Comparison of ENCODE assay signal across 8 cellular contexts in the genomic region with DNA sequence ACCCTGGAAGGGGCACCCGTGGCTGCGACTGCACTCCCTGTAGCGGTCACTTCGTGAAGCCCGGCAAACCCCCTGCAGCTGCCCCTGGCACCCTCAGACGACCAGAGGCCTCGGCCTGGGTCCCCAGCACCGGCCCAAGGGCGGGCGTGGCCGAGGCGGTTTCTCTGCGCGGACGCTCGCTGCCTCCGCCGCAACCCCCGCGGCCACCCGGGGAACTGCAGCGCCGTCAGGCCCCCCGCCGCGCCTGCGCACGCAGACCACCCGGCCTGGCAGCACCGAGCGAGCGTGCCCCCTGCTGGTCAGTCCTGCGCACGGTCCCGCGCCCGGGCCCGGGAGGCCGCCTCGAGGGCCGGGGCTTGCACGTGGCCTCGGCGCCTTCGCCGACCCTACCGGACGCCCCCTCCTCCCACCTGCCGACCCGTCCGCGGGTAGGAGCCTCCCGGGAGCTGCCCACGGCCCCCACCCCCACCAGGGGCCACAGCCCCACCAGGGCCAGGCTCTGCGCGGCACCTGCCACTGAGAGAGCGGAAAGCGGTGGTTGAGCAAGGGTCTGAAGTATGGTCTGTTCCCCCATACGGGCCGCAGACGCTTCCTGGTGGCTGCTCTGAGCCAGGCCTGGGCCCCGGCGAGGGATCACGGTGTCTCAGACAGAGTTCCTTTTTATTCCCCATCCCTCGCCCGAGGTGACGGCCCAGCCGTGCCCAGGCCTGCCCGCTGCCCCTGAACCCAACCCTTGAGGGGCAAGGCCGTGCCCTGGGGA. TPM values are rescaled to one million over a fixed set of nuclear protein-coding genes. Genes with fewer than 3 reads are reported as not detected.
DNase-seq lines count a peak whose midpoint lies in the region; ATAC-seq lines count a peak whose summit lies in the region.

No MANE protein-coding gene starts in this region.

- ATAC-seq in GM18861 (IDR thresholded peaks at IDR 0.05; ENCODE audit: unreplicated experiment) (peak; percentile 83), HG03108 (IDR thresholded peaks at IDR 0.05; ENCODE audit: unreplicated experiment) (peak; percentile 80), left colon (peak; percentile 88)

- DNase-seq in AG08395 (ENCODE audit: low spot score) (peak; percentile 98), NCI-H2196 treated with DMSO at 0.1 percent for 48 hours (lab: John Stamatoyannopoulos, UW; ENCODE audit: unreplicated experiment) (peak; percentile 80), cerebellum (ENCODE audit: low spot score) (peak; percentile 83), left colon (peak; percentile 77 to 92)
- peak; percentile 99 for DNase-seq in activated CD4-positive, CD25-positive, alpha-beta regulatory T cell treated with anti-CD3 and anti-CD28 coated beads, Interleukin-2, amount 50 U/mL, for 72 hours
- DNase-seq in stimulated activated CD4-positive, alpha-beta T cell treated with anti-CD3 and anti-CD28 coated beads, Interleukin-1b, Interleukin-23, amount 100 ng/mL, for 1 hour (ENCODE audit: low read depth in 2 of 2), result peak; percentile 84 to 93

- intact Hi-C loops in left colon (cut with DNase I, micrococcal nuclease), result loop anchor here in 1 of 2 donors (5.0 kb wide), 1 partner anchor 67 kb away; no protein-coding TSS in a partner anchor

RNA-seq across cellular contexts. Expression of a gene that starts 11.5 kb away (rescaled TPM):
- total RNA-seq in cerebellum (not detected), left colon (10 to 100 TPM in 1 of 2 donors, under 1 TPM in 1; 0.31 to 11.8 TPM)

RNA-seq across cellular contexts. Expression of a gene that starts 13.2 kb away (rescaled TPM):
- total RNA-seq in cerebellum, result 2.4 TPM
- total RNA-seq in left colon, result 10 to 100 TPM; 46.0 to 46.6 TPM

RNA-seq across cellular contexts. Expression of a gene that starts 24.7 kb away (rescaled TPM):
- total RNA-seq in cerebellum (0.09 TPM), left colon (not detected)

RNA-seq across cellular contexts. Expression of a gene that starts 29.6 kb away (rescaled TPM):
- total RNA-seq in cerebellum (72.9 TPM), left colon (100 to 1,000 TPM; 224 to 273 TPM)

RNA-seq across cellular contexts. Expression of a gene that starts 34.9 kb away (rescaled TPM):
- total RNA-seq in cerebellum (794 TPM), left colon (1,000 to 10,000 TPM; 1,705 to 1,742 TPM)

Comparison
In these comparisons a context has a peak if more than half of its experiments do, and no peak if none do; other contexts are left out.
1. Peak in every context shown above with its lines: DNase-seq and ATAC-seq.
2. RNA of a gene that starts 13.2 kb away (total RNA-seq): 46.0 to 46.6 TPM in left colon; 2.4 TPM in cerebellum (single experiment); every median in the first group is over 10 times any median in the second.